13 cellular contexts compared by ENCODE assay signal in genomic region chr9:92600075-92600741, GRCh38.
DNase-seq lines count a peak whose midpoint lies in the region; ATAC-seq, FAIRE-seq and TF ChIP-seq lines count a peak whose summit lies in the region.
"Had no signal": no experiment of that assay in that cellular context is flagged by ENCODE, and none has a peak within 500 bp of the region (broad histone marks: within the 10 kb centered on the region; RNA-seq: fewer than 3 reads in every experiment).

No MANE protein-coding gene starts in this region.

- H3K9me3 ChIP-seq in HepG2 (ENCODE audit: low read length) (no peaks in the 10 kb centered on the region), right lobe of liver (no peaks in the 10 kb centered on the region), heart left ventricle (peaks cover 0 to 15% (median 0%) of the 10 kb centered on the region in 12 donors), prostate gland (no peaks in the 10 kb centered on the region), aorta (ENCODE audit: control insufficient read depth, low read length) (no peaks in the 10 kb centered on the region)

- H3K27me3 ChIP-seq in HepG2 (ENCODE audit: control insufficient read depth in 1 of 2, insufficient read depth in 2 of 2, low read length in 2 of 2) (no peaks in the 10 kb centered on the region), right lobe of liver (no peaks in the 10 kb centered on the region), heart left ventricle (no peaks in the 10 kb centered on the region), prostate gland (replicated peaks; ENCODE audit: insufficient read depth) (no peaks in the 10 kb centered on the region), aorta (ENCODE audit: control insufficient read depth in 1 of 2, insufficient read depth in 2 of 2, low read length in 1 of 2) (no peaks in the 10 kb centered on the region)

- TF ChIP-seq POLR2A in HepG2 (IDR thresholded peaks at IDR 0.05; ENCODE audit: insufficient read depth in 1 of 2, low read depth in 2 of 2, low read length in 2 of 2) = no peak
- TF ChIP-seq POLR2A in right lobe of liver (IDR thresholded peaks at IDR 0.05) = no peak
- TF ChIP-seq POLR2A in heart left ventricle (IDR thresholded peaks at IDR 0.05) = no peak
- no peak for TF ChIP-seq POLR2A in prostate gland (IDR thresholded peaks at IDR 0.05)

- no peak for TF ChIP-seq RAD21 in HepG2 (CRISPR knock-in tag; IDR thresholded peaks at IDR 0.05)

- intact Hi-C loops in HepG2 (cut with micrococcal nuclease; ENCODE audit: unreplicated experiment) = no loop called here
- intact Hi-C loops in right lobe of liver (cut with DNase I) = no loop called here
- intact Hi-C loops in heart left ventricle (cut with DNase I) = loop anchor here in 3 of 10 donors (5.0 to 10.0 kb wide), 3 partner anchors 95 to 115 kb away; partner anchors contain the start of gene ASPN (in 1 of the 3)
- intact Hi-C loops in prostate gland (cut with DNase I) = no loop called here
- intact Hi-C loops in aorta (cut with DNase I) = loop anchor here in 1 of 2 donors (5.0 kb wide), 1 partner anchor 118 kb away; the partner anchor contains the start of gene ASPN

- CTCF ChIA-PET in HepG2 (lab: Yijun Ruan, JAX; ENCODE audit: low intra/inter-chr PET ratio, low total read pairs) = no interaction called here

- BruUV-seq in HepG2 (replicated peaks; lab: Mats Ljungman, UMichigan) = no TSS peak

- TF ChIP-seq CTCF in HepG2 (CRISPR knock-in tag; IDR thresholded peaks at IDR 0.05) = no peak
- TF ChIP-seq CTCF in right lobe of liver (IDR thresholded peaks at IDR 0.05) = no peak
- no peak for TF ChIP-seq CTCF in heart left ventricle (IDR thresholded peaks at IDR 0.05)
- TF ChIP-seq CTCF in prostate gland (IDR thresholded peaks at IDR 0.05) = no peak

- H3K27ac ChIP-seq in HepG2 (ENCODE audit: extremely low read length, insufficient read depth, low read length) (no peak overlapping the region), right lobe of liver (no peak overlapping the region), heart left ventricle (peak overlapping the region in 11 of 12 donors; percentile 36 to 90 (median 66)), prostate gland (peak overlapping the region; percentile 49 to 59), aorta (ENCODE audit: low read depth in 1 of 2, low read length in 2 of 2) (peak overlapping the region; percentile 81 to 95)

- H3K9ac ChIP-seq in HepG2 (ENCODE audit: insufficient read depth, low read depth, low read length) = no peak overlapping the region

- no peak overlapping the region for H3K4me2 ChIP-seq in HepG2 (ENCODE audit: low read depth, low read length)

- H3K4me3 ChIP-seq in HepG2 (replicated peaks in 1 of 3; ENCODE audit: insufficient read depth in 1 of 3, low read depth in 2 of 3, low read length in 3 of 3) (no peak overlapping the region), right lobe of liver (no peak overlapping the region), heart left ventricle (no peak overlapping the region), prostate gland (no peak overlapping the region), aorta (ENCODE audit: low read length in 2 of 2) (no peak overlapping the region)

- H3K79me2 ChIP-seq in HepG2 (ENCODE audit: insufficient read depth, low read length) = no peaks in the 10 kb centered on the region

- DNase-seq in HepG2 (ENCODE audit: low spot score) (no peak), right lobe of liver (no peak), heart left ventricle (peak in 1 of 5 donors; percentile 51), prostate gland (ENCODE audit: low spot score) (peak; percentile 0), aorta (no peak), NCI-H1417 treated with DMSO at 0.1 percent for 48 hours (lab: John Stamatoyannopoulos, UW) (no peak), GOT3 (lab: John Stamatoyannopoulos, UW) (no peak), SHP77 (lab: John Stamatoyannopoulos, UW) (no peak)
- DNase-seq: activated naive CD4-positive, alpha-beta T cell treated with anti-CD3 and anti-CD28 coated beads, Interleukin-2, amount 50 U/mL, for 16 hours; cerebellar nuclear complex; naive thymus-derived CD4-positive, alpha-beta T cell; NCI-H2171; small intestine had no signal

- no peak for FAIRE-seq in HepG2 (lab: Jason Lieb, UNC)
- FAIRE-seq: small intestine had no signal

- in situ Hi-C loops in HepG2 (cut with HindIII; ENCODE audit: extremely low pct_ligation_motif_present, low pct_unique_long_range_greater_than_20kb) = no loop called here

- no peak for TF ChIP-seq EP300 in HepG2 (IDR thresholded peaks at IDR 0.05; ENCODE audit: low read depth in 2 of 2, low read length in 2 of 2)
- no peak for TF ChIP-seq EP300 in HepG2 (CRISPR knock-in tag; IDR thresholded peaks at IDR 0.05; ENCODE audit: borderline replicate concordance)

- ATAC-seq in HepG2 (no peak), right lobe of liver (no peak), heart left ventricle (peak; percentile 22 to 46 (median 36)), aorta (ENCODE audit: low FRiP score) (peak; percentile 31)
- ATAC-seq: naive thymus-derived CD4-positive, alpha-beta T cell had no signal

- H3K4me1 ChIP-seq in HepG2 (ENCODE audit: insufficient read depth, low read length) (peaks cover 55% of the 10 kb centered on the region), right lobe of liver (peaks cover 0 to 4% (median 0%) of the 10 kb centered on the region in 4 donors), heart left ventricle (peaks cover 0 to 54% (median 14%) of the 10 kb centered on the region in 12 donors), prostate gland (replicated peaks) (no peaks in the 10 kb centered on the region), aorta (ENCODE audit: control insufficient read depth in 1 of 2, insufficient read depth in 2 of 2, low read length in 2 of 2) (no peaks in the 10 kb centered on the region)

- 78% methylated on average over 6 of the region's 6 CpGs for WGBS in HepG2 (ENCODE audit: low lambda C conversion rate)
- WGBS in right lobe of liver (ENCODE audit: insufficient coverage, low coverage, low lambda C conversion rate, missing lambda C conversion rate) = 74% methylated on average over 4 of the region's 6 CpGs
- WGBS in heart left ventricle, 4 donors = 67 to 79% (median 74%) methylated on average over 4 to 6 of the region's 6 CpGs
- 57% methylated on average over 6 of the region's 6 CpGs for WGBS in prostate gland
- WGBS in aorta, 2 donors = 57 to 65% methylated on average over 6 of the region's 6 CpGs

- H2AFZ ChIP-seq in HepG2 (ENCODE audit: low read length) = no peak overlapping the region

- H3K36me3 ChIP-seq in HepG2 (replicated peaks in 1 of 2; ENCODE audit: control insufficient read depth in 1 of 2, insufficient read depth in 2 of 2, low read length in 2 of 2) (no peaks in the 10 kb centered on the region), right lobe of liver (no peaks in the 10 kb centered on the region), heart left ventricle (no peaks in the 10 kb centered on the region), prostate gland (no peaks in the 10 kb centered on the region), aorta (ENCODE audit: control insufficient read depth in 1 of 2, insufficient read depth in 2 of 2, low read length in 1 of 2) (no peaks in the 10 kb centered on the region)

- POLR2A ChIA-PET in HepG2 (lab: Yijun Ruan, JAX) = no interaction called here

- H4K20me1 ChIP-seq in HepG2 (ENCODE audit: insufficient read depth, low read length) = no peaks in the 10 kb centered on the region

TF ChIP-seq in HepG2, 621 proteins besides CTCF, POLR2A, EP300 and RAD21:
- 0 out of 2 replicates have a peak, but pooled peaks have one; percentile 15 for TF ChIP-seq ZNF687 (CRISPR knock-in tag; IDR thresholded peaks at IDR 0.05)
- TF ChIP-seq TERF1 (CRISPR knock-in tag; IDR thresholded peaks at IDR 0.05) = no peak
- no peak for TF ChIP-seq ZNF44 (CRISPR knock-in tag; IDR thresholded peaks at IDR 0.05)
- no peak for TF ChIP-seq DNMT3B (CRISPR knock-in tag; conservative IDR thresholded peaks at IDR 0.05)
- no peak for TF ChIP-seq ZNF225 (CRISPR knock-in tag; IDR thresholded peaks at IDR 0.05)
- TF ChIP-seq KLF16 (CRISPR knock-in tag; IDR thresholded peaks at IDR 0.05) = no peak
- TF ChIP-seq ZNF576 (CRISPR knock-in tag; IDR thresholded peaks at IDR 0.05) = no peak

Comparison
In these comparisons a context has a peak if more than half of its experiments do, and no peak if none do; other contexts are left out.
1. ATAC-seq: peak in heart left ventricle (4 of 4) and aorta (single experiment); none in HepG2 (single experiment) and right lobe of liver (0 of 4).
2. H3K27ac ChIP-seq: peak in heart left ventricle (11 of 12), prostate gland (2 of 2) and aorta (2 of 2); none in HepG2 (single experiment) and right lobe of liver (0 of 3).